In genomic region chr7:66492405-66492804, GRCh38 we compare ENCODE assay signal across 8 cellular contexts.
DNase-seq lines count a peak whose midpoint lies in the region; TF ChIP-seq lines count a peak whose summit lies in the region.
"Not testable (repeated sequence)": the region's sequence is repeated elsewhere in the genome, so short reads cannot be mapped to it uniquely, and the experiment has no call there.

No MANE protein-coding gene starts in this region.

- H3K9ac ChIP-seq in endocrine pancreas (ENCODE audit: control insufficient read depth, insufficient read depth, low read length) = not testable (repeated sequence)

- not testable (repeated sequence) for H3K9me3 Mint-ChIP-seq in activated naive CD4-positive, alpha-beta T cell treated with anti-CD3 and anti-CD28 coated beads, Interleukin-2, amount 50 U/mL, for 24 hours; immature natural killer cell; neural crest cell; stimulated activated naive CD8-positive, alpha-beta T cell treated with anti-CD3 and anti-CD28 coated beads, Interleukin-15, Interleukin-2, amounts not matched to agents 100 ng/mL and 50 ng/mL, for 24 hours

- not testable (repeated sequence) for H3K36me3 ChIP-seq in HAP-1 (replicated peaks); SJCRH30; endocrine pancreas (ENCODE audit: control insufficient read depth, insufficient read depth, low read length)

- not testable (repeated sequence) for H3K27me3 ChIP-seq in AG04450 (ENCODE audit: control insufficient read depth, insufficient read depth, low read length); HAP-1 (ENCODE audit: low read depth); SJCRH30; endocrine pancreas (ENCODE audit: control insufficient read depth, insufficient read depth, low read length)

- H3K27me3 Mint-ChIP-seq in activated naive CD4-positive, alpha-beta T cell treated with anti-CD3 and anti-CD28 coated beads, Interleukin-2, amount 50 U/mL, for 24 hours; neural crest cell (ENCODE audit: low read depth); stimulated activated naive CD8-positive, alpha-beta T cell treated with anti-CD3 and anti-CD28 coated beads, Interleukin-15, Interleukin-2, amounts not matched to agents 100 ng/mL and 50 ng/mL, for 24 hours: not testable (repeated sequence)
- peaks cover 6 to 11% (median 9%) of the 10 kb centered on the region in 3 donors for H3K27me3 Mint-ChIP-seq in immature natural killer cell (ENCODE audit: low read depth in 3 of 3)

- in situ Hi-C loops in HAP-1 (cut with MboI; ENCODE audit: low sequenced_read_pairs) = not testable (repeated sequence)

- H3K4me1 Mint-ChIP-seq in activated naive CD4-positive, alpha-beta T cell treated with anti-CD3 and anti-CD28 coated beads, Interleukin-2, amount 50 U/mL, for 24 hours = peaks cover 22% of the 10 kb centered on the region
- H3K4me1 Mint-ChIP-seq in immature natural killer cell = peaks cover 16 to 18% of the 10 kb centered on the region in 2 donors
- peaks cover 28% of the 10 kb centered on the region for H3K4me1 Mint-ChIP-seq in neural crest cell
- H3K4me1 Mint-ChIP-seq in stimulated activated naive CD8-positive, alpha-beta T cell treated with anti-CD3 and anti-CD28 coated beads, Interleukin-15, Interleukin-2, amounts not matched to agents 100 ng/mL and 50 ng/mL, for 24 hours (ENCODE audit: low read depth) = peaks cover 17% of the 10 kb centered on the region

- H3K27ac Mint-ChIP-seq in activated naive CD4-positive, alpha-beta T cell treated with anti-CD3 and anti-CD28 coated beads, Interleukin-2, amount 50 U/mL, for 24 hours = not testable (repeated sequence)
- peak overlapping the region; percentile 98 to 100 (median 99) for H3K27ac Mint-ChIP-seq in immature natural killer cell
- peak overlapping the region; percentile 75 for H3K27ac Mint-ChIP-seq in neural crest cell (ENCODE audit: unreplicated experiment)
- peak overlapping the region; percentile 58 for H3K27ac Mint-ChIP-seq in stimulated activated naive CD8-positive, alpha-beta T cell treated with anti-CD3 and anti-CD28 coated beads, Interleukin-15, Interleukin-2, amounts not matched to agents 100 ng/mL and 50 ng/mL, for 24 hours

- H3K4me1 ChIP-seq in HAP-1; SJCRH30; endocrine pancreas (ENCODE audit: control insufficient read depth, insufficient read depth, low read length): not testable (repeated sequence)

- peak overlapping the region; percentile 93 for H3K4me3 Mint-ChIP-seq in activated naive CD4-positive, alpha-beta T cell treated with anti-CD3 and anti-CD28 coated beads, Interleukin-2, amount 50 U/mL, for 24 hours
- H3K4me3 Mint-ChIP-seq in immature natural killer cell (peak overlapping the region; percentile 49 to 96 (median 94)), neural crest cell (peak overlapping the region; percentile 94)
- peak overlapping the region; percentile 95 for H3K4me3 Mint-ChIP-seq in stimulated activated naive CD8-positive, alpha-beta T cell treated with anti-CD3 and anti-CD28 coated beads, Interleukin-15, Interleukin-2, amounts not matched to agents 100 ng/mL and 50 ng/mL, for 24 hours

- H3K27ac ChIP-seq in AG04450 (ENCODE audit: low read depth, low read length); SJCRH30: not testable (repeated sequence)

- DNase-seq in AG04450 (ENCODE audit: low read depth, low spot score); HAP-1 (ENCODE audit: low spot score in 2 of 2); SJCRH30; immature natural killer cell; neural crest cell (ENCODE audit: low read depth, low spot score): not testable (repeated sequence)

- not testable (repeated sequence) for TF ChIP-seq CTCF in AG04450 (IDR thresholded peaks at IDR 0.05; ENCODE audit: low read depth, low read length); neural crest cell (conservative IDR thresholded peaks at IDR 0.05)

- H3K4me3 ChIP-seq in AG04450 (ENCODE audit: low read depth, low read length) (peak overlapping the region; percentile 68), HAP-1 (peak overlapping the region; percentile 69), SJCRH30 (peak overlapping the region; percentile 77; the same call in 1 of the 2 replicates), endocrine pancreas (ENCODE audit: control insufficient read depth, insufficient read depth, low read length) (peak overlapping the region; percentile 67)

- H3K36me3 Mint-ChIP-seq in activated naive CD4-positive, alpha-beta T cell treated with anti-CD3 and anti-CD28 coated beads, Interleukin-2, amount 50 U/mL, for 24 hours; neural crest cell (ENCODE audit: low read depth); stimulated activated naive CD8-positive, alpha-beta T cell treated with anti-CD3 and anti-CD28 coated beads, Interleukin-15, Interleukin-2, amounts not matched to agents 100 ng/mL and 50 ng/mL, for 24 hours (ENCODE audit: low read depth): not testable (repeated sequence)
- H3K36me3 Mint-ChIP-seq in immature natural killer cell = peaks cover 0 to 12% (median 0%) of the 10 kb centered on the region in 3 donors

- POLR2A ChIA-PET in AG04450 (lab: Yijun Ruan, JAX) = not testable (repeated sequence)

- not testable (repeated sequence) for H3K9me3 ChIP-seq in AG04450 (ENCODE audit: control insufficient read depth, insufficient read depth, low read length); HAP-1; SJCRH30 (replicated peaks); endocrine pancreas (ENCODE audit: control insufficient read depth, low read length)

- CTCF ChIA-PET in AG04450 (lab: Charles Lee) = not testable (repeated sequence)
